Comparison of ENCODE assay signal across 1 cellular context in the genomic region with DNA sequence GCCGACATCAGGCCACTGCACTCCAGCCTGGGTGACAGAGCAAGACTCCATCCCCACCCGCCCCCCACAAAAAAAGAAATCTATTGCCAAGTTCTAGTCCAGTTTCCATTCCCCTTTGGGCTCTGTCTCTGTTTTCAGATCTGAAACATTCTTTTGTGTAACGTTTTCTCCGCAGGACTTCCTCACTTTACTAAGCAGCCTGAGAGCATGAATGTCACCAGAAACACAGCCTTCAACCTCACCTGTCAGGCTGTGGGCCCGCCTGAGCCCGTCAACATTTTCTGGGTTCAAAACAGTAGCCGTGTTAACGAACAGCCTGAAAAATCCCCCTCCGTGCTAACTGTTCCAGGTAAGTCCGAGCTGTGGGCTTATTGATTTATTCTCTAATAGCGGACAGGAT.
TF ChIP-seq lines count a peak whose summit lies in the region.

No MANE protein-coding gene starts in this region.

TF ChIP-seq in SK-N-SH treated with all-trans-retinoic acid at 6 μM for 48 hours, 23 proteins besides CTCF, POLR2A, EP300 and RAD21 (continued from another document):
- TF ChIP-seq, protein P1, sequence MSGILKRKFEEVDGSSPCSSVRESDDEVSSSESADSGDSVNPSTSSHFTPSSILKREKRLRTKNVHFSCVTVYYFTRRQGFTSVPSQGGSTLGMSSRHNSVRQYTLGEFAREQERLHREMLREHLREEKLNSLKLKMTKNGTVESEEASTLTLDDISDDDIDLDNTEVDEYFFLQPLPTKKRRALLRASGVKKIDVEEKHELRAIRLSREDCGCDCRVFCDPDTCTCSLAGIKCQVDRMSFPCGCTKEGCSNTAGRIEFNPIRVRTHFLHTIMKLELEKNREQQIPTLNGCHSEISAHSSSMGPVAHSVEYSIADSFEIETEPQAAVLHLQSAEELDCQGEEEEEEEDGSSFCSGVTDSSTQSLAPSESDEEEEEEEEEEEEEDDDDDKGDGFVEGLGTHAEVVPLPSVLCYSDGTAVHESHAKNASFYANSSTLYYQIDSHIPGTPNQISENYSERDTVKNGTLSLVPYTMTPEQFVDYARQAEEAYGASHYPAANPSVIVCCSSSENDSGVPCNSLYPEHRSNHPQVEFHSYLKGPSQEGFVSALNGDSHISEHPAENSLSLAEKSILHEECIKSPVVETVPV (CRISPR knock-in tag; IDR thresholded peaks at IDR 0.05), result no peak
- TF ChIP-seq, protein P2, sequence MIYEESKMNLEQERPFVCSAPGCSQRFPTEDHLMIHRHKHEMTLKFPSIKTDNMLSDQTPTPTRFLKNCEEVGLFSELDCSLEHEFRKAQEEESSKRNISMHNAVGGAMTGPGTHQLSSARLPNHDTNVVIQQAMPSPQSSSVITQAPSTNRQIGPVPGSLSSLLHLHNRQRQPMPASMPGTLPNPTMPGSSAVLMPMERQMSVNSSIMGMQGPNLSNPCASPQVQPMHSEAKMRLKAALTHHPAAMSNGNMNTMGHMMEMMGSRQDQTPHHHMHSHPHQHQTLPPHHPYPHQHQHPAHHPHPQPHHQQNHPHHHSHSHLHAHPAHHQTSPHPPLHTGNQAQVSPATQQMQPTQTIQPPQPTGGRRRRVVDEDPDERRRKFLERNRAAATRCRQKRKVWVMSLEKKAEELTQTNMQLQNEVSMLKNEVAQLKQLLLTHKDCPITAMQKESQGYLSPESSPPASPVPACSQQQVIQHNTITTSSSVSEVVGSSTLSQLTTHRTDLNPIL (CRISPR knock-in tag; IDR thresholded peaks at IDR 0.05; ENCODE audit: low read depth), result no peak
- TF ChIP-seq ZFP30 (CRISPR knock-in tag; IDR thresholded peaks at IDR 0.05) (no peak), ESRRG (CRISPR knock-in tag; IDR thresholded peaks at IDR 0.05) (no peak), ZFP3 (CRISPR knock-in tag; IDR thresholded peaks at IDR 0.05) (no peak), ZNF8 (CRISPR knock-in tag; IDR thresholded peaks at IDR 0.05) (no peak)
